ENCODE assay signal across 9 cellular contexts in the genomic region with DNA sequence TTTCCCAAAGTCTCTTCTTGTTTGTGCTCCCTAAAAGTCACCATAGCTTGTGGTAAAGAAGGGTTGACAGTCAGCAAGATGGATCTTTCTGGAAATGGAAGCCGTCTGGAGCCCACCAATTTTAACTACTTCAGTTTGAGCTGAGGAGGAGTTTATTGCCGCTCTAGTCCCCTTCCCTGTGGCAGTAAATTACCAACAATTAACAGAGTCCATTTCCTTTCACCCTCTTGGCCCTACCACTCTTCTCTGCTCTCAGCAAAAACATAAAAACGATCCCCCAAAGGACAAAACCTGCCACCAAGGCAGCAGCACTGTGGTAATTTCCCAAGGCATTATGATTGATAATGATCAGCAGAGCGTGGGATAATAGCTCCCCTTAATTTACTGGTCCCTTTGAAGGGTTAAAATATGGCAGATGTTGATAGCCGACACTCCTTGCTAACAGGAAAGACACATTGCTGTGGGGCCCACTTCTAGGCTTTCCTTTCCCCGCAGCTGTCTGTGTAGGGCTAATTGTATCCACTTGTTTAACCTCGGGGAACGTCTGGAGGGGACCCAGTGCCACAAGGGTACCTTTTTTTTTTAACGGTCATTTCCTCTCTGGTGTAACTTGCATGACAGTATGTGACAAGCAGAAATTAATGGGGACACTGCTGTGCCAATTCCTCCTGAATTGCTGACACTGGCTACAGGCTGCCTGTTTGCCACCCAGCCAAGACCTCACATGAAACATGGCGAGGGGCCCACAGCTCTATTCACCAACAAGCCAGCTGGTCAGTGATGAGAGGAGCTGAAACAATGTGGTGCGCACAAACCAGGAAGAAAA.
DNase-seq lines count a peak whose midpoint lies in the region; ATAC-seq lines count a peak whose summit lies in the region.
"Had no signal": no experiment of that assay in that cellular context is flagged by ENCODE, and none has a peak within 500 bp of the region (broad histone marks: within the 10 kb centered on the region; RNA-seq: fewer than 3 reads in every experiment).

No MANE protein-coding gene starts in this region.

- H3K9me3 Mint-ChIP-seq in activated T-cell treated with anti-CD3 and anti-CD28 coated beads, Interleukin-2, amount 50 U/mL, for 72 hours = peaks cover 0 to 2% of the 10 kb centered on the region in 2 donors

- no peak for DNase-seq in activated T-cell treated with anti-CD3 and anti-CD28 coated beads, Interleukin-2, amount 50 U/mL, for 72 hours
- no peak for DNase-seq in activated T-cell treated with anti-CD3 and anti-CD28 coated beads, Interleukin-2, amount 50 U/mL, for 48 hours
- DNase-seq in NCI-H69 (lab: John Stamatoyannopoulos, UW) = peak; percentile 93
- no peak for DNase-seq in epithelial cell of prostate (ENCODE audit: low read depth, low spot score)
- peak in 42 of 49 donors; percentile 4 to 75 (median 43) for DNase-seq in substantia nigra (lab: John Stamatoyannopoulos, UW)
- no peak for DNase-seq in activated T-cell treated with anti-CD3 and anti-CD28 coated beads, Interleukin-2, amount 50 U/mL, for 1 hour
- DNase-seq: activated B cell treated with CpG ODN at 0.5 μM for 24 hours had no signal

- no peaks in the 10 kb centered on the region for H3K27me3 Mint-ChIP-seq in activated T-cell treated with anti-CD3 and anti-CD28 coated beads, Interleukin-2, amount 50 U/mL, for 72 hours (ENCODE audit: low read depth)
- H3K27me3 Mint-ChIP-seq: activated B cell treated with CpG ODN at 0.5 μM for 24 hours had no signal

- no peak for ATAC-seq in activated T-cell treated with anti-CD3 and anti-CD28 coated beads, Interleukin-2, amount 50 U/mL, for 72 hours (replicated peaks in 1 of 2)
- ATAC-seq in GM18502 (IDR thresholded peaks at IDR 0.05; ENCODE audit: poor library complexity, unreplicated experiment) = no peak
- no peak for ATAC-seq in GM19467 (IDR thresholded peaks at IDR 0.05; ENCODE audit: unreplicated experiment)

- H3K36me3 Mint-ChIP-seq in activated T-cell treated with anti-CD3 and anti-CD28 coated beads, Interleukin-2, amount 50 U/mL, for 72 hours (ENCODE audit: insufficient read depth in 2 of 2) = peaks cover 10 to 52% of the 10 kb centered on the region in 2 donors

- H3K27ac ChIP-seq in epithelial cell of prostate (peak overlapping the region; percentile 96), substantia nigra (ENCODE audit: low read depth, low read length, poor library complexity, severe bottlenecking) (peak overlapping the region; percentile 63)

- H3K4me1 Mint-ChIP-seq in activated T-cell treated with anti-CD3 and anti-CD28 coated beads, Interleukin-2, amount 50 U/mL, for 72 hours (ENCODE audit: low read depth) = peaks cover 76% of the 10 kb centered on the region

- peak overlapping the region; percentile 60 to 66 for H3K4me3 Mint-ChIP-seq in activated T-cell treated with anti-CD3 and anti-CD28 coated beads, Interleukin-2, amount 50 U/mL, for 72 hours
- H3K4me3 Mint-ChIP-seq: activated B cell treated with CpG ODN at 0.5 μM for 24 hours had no signal

- H3K27ac Mint-ChIP-seq in activated T-cell treated with anti-CD3 and anti-CD28 coated beads, Interleukin-2, amount 50 U/mL, for 72 hours = peak overlapping the region; percentile 91
- H3K27ac Mint-ChIP-seq: activated B cell treated with CpG ODN at 0.5 μM for 24 hours had no signal

Comparison
In these comparisons a context has a peak if more than half of its experiments do, and no peak if none do; other contexts are left out.
1. DNase-seq: peak in NCI-H69 (single experiment) and substantia nigra (42 of 49); none in activated T-cell treated with anti-CD3 and anti-CD28 coated beads, Interleukin-2, amount 50 U/mL, for 72 hours (0 of 2), activated T-cell treated with anti-CD3 and anti-CD28 coated beads, Interleukin-2, amount 50 U/mL, for 48 hours (0 of 2), epithelial cell of prostate (single experiment) and activated T-cell treated with anti-CD3 and anti-CD28 coated beads, Interleukin-2, amount 50 U/mL, for 1 hour (single experiment).